In genomic region chr11:17934194-17934593, GRCh38 we compare ENCODE assay signal across 15 cellular contexts.
DNase-seq lines count a peak whose midpoint lies in the region; ATAC-seq and TF ChIP-seq lines count a peak whose summit lies in the region.
"Had no signal": no experiment of that assay in that cellular context is flagged by ENCODE, and none has a peak within 500 bp of the region (broad histone marks: within the 10 kb centered on the region; RNA-seq: fewer than 3 reads in every experiment).

No MANE protein-coding gene starts in this region.

- ATAC-seq in natural killer cell treated with Interleukin-12 subunit alpha and Interleukin-12 subunit beta and Interleukin-15 and Interleukin-18, amount 100 ng/mL, for 72 hours, result no peak
- ATAC-seq: CD8-positive, alpha-beta T cell; GM12878 had no signal

- WGBS in liver, result 37% methylated on average over 1 of the region's 1 CpG

- no peak for TF ChIP-seq CTCF in liver (IDR thresholded peaks at IDR 0.05; ENCODE audit: low read depth, low read length, missing input control)

- peaks cover 0 to 22% (median 14%) of the 10 kb centered on the region in 4 donors for H3K4me1 ChIP-seq in liver (ENCODE audit: control insufficient read depth in 4 of 4, insufficient read depth in 4 of 4, low read length in 3 of 4)

- no peaks in the 10 kb centered on the region for H3K9me3 ChIP-seq in liver (ENCODE audit: control insufficient read depth in 4 of 4, low read length in 3 of 4)

- no peaks in the 10 kb centered on the region for H3K27me3 ChIP-seq in liver (ENCODE audit: control insufficient read depth in 4 of 4, insufficient read depth in 4 of 4, low read length in 3 of 4)

- DNase-seq in NCI-H1417 (lab: John Stamatoyannopoulos, UW), result peak in 2 of 3 experiments; percentile 35 to 85
- peak; percentile 74 for DNase-seq in NCI-H146 (lab: John Stamatoyannopoulos, UW)
- peak; percentile 59 for DNase-seq in NCI-H748 (lab: John Stamatoyannopoulos, UW; ENCODE audit: unreplicated experiment)
- no peak for DNase-seq in NCI-H1436 (lab: John Stamatoyannopoulos, UW)
- no peak for DNase-seq in NCI-H2171 treated with DMSO at 0.1 percent for 48 hours (lab: John Stamatoyannopoulos, UW)
- no peak for DNase-seq in stimulated activated CD8-positive, alpha-beta memory T cell treated with anti-CD3 and anti-CD28 coated beads, Interleukin-4, amount 100 ng/mL, for 48 hours
- DNase-seq in natural killer cell treated with Interleukin-12 subunit alpha and Interleukin-12 subunit beta and Interleukin-15 and Interleukin-18, amount 100 ng/mL, for 72 hours (ENCODE audit: low spot score), result no peak
- DNase-seq: CD8-positive, alpha-beta T cell; COR-L47; DMS79; GOT3; H9 had no signal

- peak overlapping the region; percentile 46 to 49 for H3K27ac ChIP-seq in liver (ENCODE audit: low read depth in 1 of 2, low read length in 2 of 2)

- H3K36me3 ChIP-seq in liver (ENCODE audit: control insufficient read depth in 4 of 4, insufficient read depth in 3 of 4, low read depth in 1 of 4, low read length in 3 of 4), result no peaks in the 10 kb centered on the region

- no peak overlapping the region for H3K4me3 Mint-ChIP-seq in natural killer cell treated with Interleukin-12 subunit alpha and Interleukin-12 subunit beta and Interleukin-15 and Interleukin-18, amount 100 ng/mL, for 72 hours
- H3K4me3 Mint-ChIP-seq: CD14-positive monocyte; CD8-positive, alpha-beta T cell; H9 had no signal

- peaks cover 13% of the 10 kb centered on the region for H3K36me3 Mint-ChIP-seq in natural killer cell treated with Interleukin-12 subunit alpha and Interleukin-12 subunit beta and Interleukin-15 and Interleukin-18, amount 100 ng/mL, for 72 hours

- TF ChIP-seq RAD21 in liver (IDR thresholded peaks at IDR 0.05), result no peak

- no peak overlapping the region for H3K4me3 ChIP-seq in liver (ENCODE audit: low read depth in 1 of 3, low read length in 3 of 3)
- H3K4me3 ChIP-seq: GM12878 had no signal

- no peaks in the 10 kb centered on the region for H3K9me3 Mint-ChIP-seq in natural killer cell treated with Interleukin-12 subunit alpha and Interleukin-12 subunit beta and Interleukin-15 and Interleukin-18, amount 100 ng/mL, for 72 hours

- H3K27ac Mint-ChIP-seq in natural killer cell treated with Interleukin-12 subunit alpha and Interleukin-12 subunit beta and Interleukin-15 and Interleukin-18, amount 100 ng/mL, for 72 hours, result no peak overlapping the region
- H3K27ac Mint-ChIP-seq: CD14-positive monocyte; CD8-positive, alpha-beta T cell had no signal

- H3K9ac ChIP-seq in liver (ENCODE audit: low read depth in 1 of 2, low read length in 2 of 2), result no peak overlapping the region

- H3K4me1 Mint-ChIP-seq in natural killer cell treated with Interleukin-12 subunit alpha and Interleukin-12 subunit beta and Interleukin-15 and Interleukin-18, amount 100 ng/mL, for 72 hours (ENCODE audit: low read depth in 2 of 2), result peaks cover 0 to 11% of the 10 kb centered on the region in 2 donors
- H3K4me1 Mint-ChIP-seq: CD14-positive monocyte had no signal

- no peaks in the 10 kb centered on the region for H3K27me3 Mint-ChIP-seq in natural killer cell treated with Interleukin-12 subunit alpha and Interleukin-12 subunit beta and Interleukin-15 and Interleukin-18, amount 100 ng/mL, for 72 hours

TF ChIP-seq in liver, 16 proteins besides CTCF, POLR2A, EP300 and RAD21:
- TF ChIP-seq HNF4A (conservative IDR thresholded peaks at IDR 0.05), result no peak
- peak; percentile 19 for TF ChIP-seq SP1 (IDR thresholded peaks at IDR 0.05)
- TF ChIP-seq ZBTB33 (IDR thresholded peaks at IDR 0.05), result no peak
- no peak for TF ChIP-seq GABPA (IDR thresholded peaks at IDR 0.05 in 1 of 2, conservative IDR thresholded peaks at IDR 0.05 in 1 of 2)
- TF ChIP-seq RXRA (IDR thresholded peaks at IDR 0.05), result peak in 1 of 2 donors; percentile 29
- TF ChIP-seq MAX (IDR thresholded peaks at IDR 0.05), result no peak
- no peak for TF ChIP-seq TAF1 (conservative IDR thresholded peaks at IDR 0.05)

Comparison
In these comparisons a context has a peak if more than half of its experiments do, and no peak if none do; other contexts are left out.
1. DNase-seq: peak in NCI-H1417 (2 of 3), NCI-H146 (single experiment) and NCI-H748 (single experiment); none in NCI-H1436 (single experiment), NCI-H2171 treated with DMSO at 0.1 percent for 48 hours (single experiment), stimulated activated CD8-positive, alpha-beta memory T cell treated with anti-CD3 and anti-CD28 coated beads, Interleukin-4, amount 100 ng/mL, for 48 hours (single experiment) and natural killer cell treated with Interleukin-12 subunit alpha and Interleukin-12 subunit beta and Interleukin-15 and Interleukin-18, amount 100 ng/mL, for 72 hours (single experiment).